In genomic region chr16:67185003-67185865, GRCh38 we compare ENCODE assay signal across 8 cellular contexts. TPM values are rescaled to one million over a fixed set of nuclear protein-coding genes. Genes with fewer than 3 reads are reported as not detected.
DNase-seq lines count a peak whose midpoint lies in the region; ATAC-seq, FAIRE-seq and TF ChIP-seq lines count a peak whose summit lies in the region.

No MANE protein-coding gene starts in this region.

- H3K27ac ChIP-seq in caudate nucleus (ENCODE audit: low read depth, low read length) (no peak overlapping the region), keratinocyte (ENCODE audit: control insufficient read depth, insufficient read depth, low read length) (no peak overlapping the region)

- H3K4me1 Mint-ChIP-seq in activated B cell treated with CpG ODN at 0.5 μM for 24 hours: peaks cover 14% of the 10 kb centered on the region

- H3K4me1 ChIP-seq in keratinocyte (ENCODE audit: control insufficient read depth, extremely low read depth, insufficient read depth, low read length): peaks cover 25% of the 10 kb centered on the region

- intact Hi-C loops in activated B cell treated with CpG ODN at 0.5 μM for 24 hours (cut with micrococcal nuclease): loop anchor here (1.0 kb wide), 3 partner anchors 168 to 231 kb away; no protein-coding TSS in a partner anchor

- H3K79me2 ChIP-seq in keratinocyte (ENCODE audit: control insufficient read depth, insufficient read depth, low read length): peaks cover 7% of the 10 kb centered on the region

- peak; percentile 84 for DNase-seq in A172 (ENCODE audit: low spot score)
- DNase-seq in NCI-H2107 (lab: John Stamatoyannopoulos, UW): peak; percentile 68
- peak; percentile 75 for DNase-seq in activated B cell treated with CpG ODN at 0.5 μM for 24 hours
- peak in 58 of 61 donors; percentile 19 to 86 (median 64) for DNase-seq in caudate nucleus (lab: John Stamatoyannopoulos, UW)
- DNase-seq in keratinocyte (ENCODE audit: low read depth, low spot score): peak; percentile 56
- peak; percentile 69 to 84 (median 82) for DNase-seq in stimulated activated CD4-positive, alpha-beta T cell treated with anti-CD3 and anti-CD28 coated beads, Interleukin-12 subunit alpha, Interleukin-12 subunit beta, amount 100 ng/mL, for 48 hours (ENCODE audit: low read depth in 2 of 3, low spot score in 1 of 3)

- H3K27me3 ChIP-seq in keratinocyte (ENCODE audit: control insufficient read depth, extremely low read depth, insufficient read depth, low read length): no peaks in the 10 kb centered on the region

- CTCF ChIA-PET in activated B cell treated with CpG ODN at 0.5 μM for 24 hours (lab: Charles Lee): interaction anchor here (0.6 to 2.1 kb wide), 11 partner anchors 8 to 290 kb away, joined by 3 to 15 read pairs (median 9); partner anchors contain the start of genes FBXL8 and TRADD

- peak overlapping the region; percentile 46 for H3K27ac Mint-ChIP-seq in activated B cell treated with CpG ODN at 0.5 μM for 24 hours

- no peak overlapping the region for H3K9ac ChIP-seq in keratinocyte (ENCODE audit: control insufficient read depth, extremely low read depth, insufficient read depth, low read length)

- peaks cover 2% of the 10 kb centered on the region for H3K9me1 ChIP-seq in keratinocyte (ENCODE audit: control insufficient read depth, extremely low read depth, insufficient read depth, low read length)

- peaks cover 8% of the 10 kb centered on the region for H3K27me3 Mint-ChIP-seq in activated B cell treated with CpG ODN at 0.5 μM for 24 hours

- dilution Hi-C loops in keratinocyte (cut with MboI; ENCODE audit: extremely low pct_ligation_motif_present, low sequenced_read_pairs): no loop called here

- TF ChIP-seq CTCF in activated B cell treated with CpG ODN at 0.5 μM for 24 hours (IDR thresholded peaks at IDR 0.05): no peak
- peak; percentile 79 to 94 (median 82) for TF ChIP-seq CTCF in keratinocyte (optimal IDR thresholded peaks at IDR 0.05 in 1 of 3, IDR thresholded peaks at IDR 0.05 in 1 of 3, conservative IDR thresholded peaks at IDR 0.05 in 1 of 3; ENCODE audit: extremely low read depth in 1 of 3, insufficient read depth in 2 of 3, low read length in 3 of 3)

- no peaks in the 10 kb centered on the region for H3K9me3 ChIP-seq in keratinocyte (ENCODE audit: control insufficient read depth, low read depth, low read length)

- H4K20me1 ChIP-seq in keratinocyte (ENCODE audit: control insufficient read depth, extremely low read depth, insufficient read depth, low read length): no peaks in the 10 kb centered on the region

- POLR2A ChIA-PET in activated B cell treated with CpG ODN at 0.5 μM for 24 hours (lab: Charles Lee): interaction anchor here (1.0 to 1.3 kb wide), 5 partner anchors 7 to 167 kb away, joined by 3 to 6 read pairs (median 4); partner anchors contain the start of genes E2F4, FBXL8, TMEM208 and TRADD

- H2AFZ ChIP-seq in keratinocyte (ENCODE audit: control insufficient read depth, low read length): no peak overlapping the region

- peak overlapping the region; percentile 73 for H3K4me2 ChIP-seq in keratinocyte (ENCODE audit: control insufficient read depth, extremely low read depth, insufficient read depth, low read depth, low read length)

- peak; percentile 72 for FAIRE-seq in keratinocyte (lab: Jason Lieb, UNC)

- no peaks in the 10 kb centered on the region for H3K36me3 ChIP-seq in keratinocyte (ENCODE audit: control insufficient read depth in 2 of 2, extremely low read depth in 1 of 2, insufficient read depth in 2 of 2, low read length in 2 of 2)

- no peaks in the 10 kb centered on the region for H3K36me3 Mint-ChIP-seq in activated B cell treated with CpG ODN at 0.5 μM for 24 hours (ENCODE audit: low read depth)

- peak; percentile 29 for ATAC-seq in GM18498 (IDR thresholded peaks at IDR 0.05; ENCODE audit: unreplicated experiment)
- ATAC-seq in activated B cell treated with CpG ODN at 0.5 μM for 24 hours (ENCODE audit: low read depth): peak; percentile 26
- ATAC-seq in HG02571 (IDR thresholded peaks at IDR 0.05; ENCODE audit: unreplicated experiment): no peak

- no peaks in the 10 kb centered on the region for H3K9me3 Mint-ChIP-seq in activated B cell treated with CpG ODN at 0.5 μM for 24 hours

- peak overlapping the region; percentile 85 for H3K4me3 Mint-ChIP-seq in activated B cell treated with CpG ODN at 0.5 μM for 24 hours

- H3K4me3 ChIP-seq in keratinocyte (ENCODE audit: control insufficient read depth in 2 of 3, extremely low read depth in 1 of 3, insufficient read depth in 2 of 3, low read depth in 1 of 3, low read length in 3 of 3): no peak overlapping the region

RNA-seq across cellular contexts. Expression of gene MATCAP1, which starts 1.5 kb away (rescaled TPM):
- 15.6 and 17.5 TPM in 2 replicates for total RNA-seq in A172 (2014; rRNA removed; shearing (Covaris generic))
- total RNA-seq in activated B cell treated with CpG ODN at 0.5 μM for 24 hours: 10.6 and 18.7 TPM in 2 replicates
- 9.0 to 15.0 TPM (median 13.3 TPM) in 3 replicates for polyA plus RNA-seq in keratinocyte
- polyA plus RNA-seq in keratinocyte (2011; ENCODE audit: low read depth): 3.7 TPM
- polyA plus RNA-seq in keratinocyte (2011; cell fraction: cytosol; rRNA removed): 2.6 and 4.5 TPM in 2 replicates
- 44.9 and 60.2 TPM in 2 replicates for polyA plus RNA-seq in keratinocyte (2011; cell fraction: nucleus; rRNA removed)
- 6.1 and 7.2 TPM in 2 replicates for polyA plus RNA-seq in keratinocyte (2012; ENCODE audit: low replicate concordance)
- 5.7 to 13.2 TPM (median 11.8 TPM) in 3 replicates for polyA minus RNA-seq in keratinocyte
- 6.5 TPM for polyA minus RNA-seq in keratinocyte (2011; cell fraction: cytosol; rRNA and poly(A)+ RNA removed)
- 15.9 and 20.0 TPM in 2 replicates for polyA minus RNA-seq in keratinocyte (2011; cell fraction: nucleus; rRNA and poly(A)+ RNA removed)

RNA-seq across cellular contexts. Expression of gene EXOC3L1, which starts 4.7 kb away (rescaled TPM):
- total RNA-seq in A172 (2014; rRNA removed; shearing (Covaris generic)): 0.12 and 0.50 TPM in 2 replicates
- not detected in 2 replicates for total RNA-seq in activated B cell treated with CpG ODN at 0.5 μM for 24 hours
- polyA plus RNA-seq in keratinocyte: not detected in 3 replicates
- not detected for polyA plus RNA-seq in keratinocyte (2011; ENCODE audit: low read depth)
- polyA plus RNA-seq in keratinocyte (2011; cell fraction: cytosol; rRNA removed): not detected in 2 replicates
- not detected in 2 replicates for polyA plus RNA-seq in keratinocyte (2011; cell fraction: nucleus; rRNA removed)
- polyA plus RNA-seq in keratinocyte (2012; ENCODE audit: low replicate concordance): 0.05 and 0.21 TPM in 2 replicates
- not detected in 3 replicates for polyA minus RNA-seq in keratinocyte
- not detected for polyA minus RNA-seq in keratinocyte (2011; cell fraction: cytosol; rRNA and poly(A)+ RNA removed)
- polyA minus RNA-seq in keratinocyte (2011; cell fraction: nucleus; rRNA and poly(A)+ RNA removed): not detected in 2 replicates

RNA-seq across cellular contexts. Expression of gene E2F4, which starts 6.7 kb away (rescaled TPM):
- total RNA-seq in A172 (2014; rRNA removed; shearing (Covaris generic)): 99.6 and 115 TPM in 2 replicates
- 117 and 128 TPM in 2 replicates for total RNA-seq in activated B cell treated with CpG ODN at 0.5 μM for 24 hours
- polyA plus RNA-seq in keratinocyte: 64.7 to 97.7 TPM (median 74.8 TPM) in 3 replicates
- polyA plus RNA-seq in keratinocyte (2011; ENCODE audit: low read depth): 52.9 TPM
- polyA plus RNA-seq in keratinocyte (2011; cell fraction: cytosol; rRNA removed): 39.3 and 55.7 TPM in 2 replicates
- polyA plus RNA-seq in keratinocyte (2011; cell fraction: nucleus; rRNA removed): 202 and 214 TPM in 2 replicates
- 40.1 and 54.6 TPM in 2 replicates for polyA plus RNA-seq in keratinocyte (2012; ENCODE audit: low replicate concordance)
- polyA minus RNA-seq in keratinocyte: 76.7 to 122 TPM (median 88.0 TPM) in 3 replicates
- polyA minus RNA-seq in keratinocyte (2011; cell fraction: cytosol; rRNA and poly(A)+ RNA removed): 77.1 TPM
- polyA minus RNA-seq in keratinocyte (2011; cell fraction: nucleus; rRNA and poly(A)+ RNA removed): 36.3 and 37.2 TPM in 2 replicates

RNA-seq across cellular contexts. Expression of gene ELMO3, which starts 13.7 kb away (rescaled TPM):
- total RNA-seq in A172 (2014; rRNA removed; shearing (Covaris generic)): 0.24 and 0.48 TPM in 2 replicates
- 6.8 and 6.9 TPM in 2 replicates for total RNA-seq in activated B cell treated with CpG ODN at 0.5 μM for 24 hours
- 21.0 to 38.7 TPM (median 23.4 TPM) in 3 replicates for polyA plus RNA-seq in keratinocyte
- 7.2 TPM for polyA plus RNA-seq in keratinocyte (2011; ENCODE audit: low read depth)
- polyA plus RNA-seq in keratinocyte (2011; cell fraction: cytosol; rRNA removed): 10.4 and 26.3 TPM in 2 replicates
- polyA plus RNA-seq in keratinocyte (2011; cell fraction: nucleus; rRNA removed): 37.7 and 52.4 TPM in 2 replicates
- polyA plus RNA-seq in keratinocyte (2012; ENCODE audit: low replicate concordance): 21.4 and 27.8 TPM in 2 replicates
- polyA minus RNA-seq in keratinocyte: 17.3 to 29.4 TPM (median 24.9 TPM) in 3 replicates
- polyA minus RNA-seq in keratinocyte (2011; cell fraction: cytosol; rRNA and poly(A)+ RNA removed): 42.6 TPM
- polyA minus RNA-seq in keratinocyte (2011; cell fraction: nucleus; rRNA and poly(A)+ RNA removed): 24.1 and 26.5 TPM in 2 replicates

RNA-seq across cellular contexts. Expression of gene NOL3, which starts 14.9 kb away (rescaled TPM):
- total RNA-seq in A172 (2014; rRNA removed; shearing (Covaris generic)): 11.2 and 19.6 TPM in 2 replicates
- 0.64 and 0.91 TPM in 2 replicates for total RNA-seq in activated B cell treated with CpG ODN at 0.5 μM for 24 hours
- polyA plus RNA-seq in keratinocyte: 10.5 to 18.1 TPM (median 16.8 TPM) in 3 replicates
- polyA plus RNA-seq in keratinocyte (2011; ENCODE audit: low read depth): 21.7 TPM
- 7.2 and 11.5 TPM in 2 replicates for polyA plus RNA-seq in keratinocyte (2011; cell fraction: cytosol; rRNA removed)
- polyA plus RNA-seq in keratinocyte (2011; cell fraction: nucleus; rRNA removed): 55.7 and 63.3 TPM in 2 replicates
- 15.0 and 33.9 TPM in 2 replicates for polyA plus RNA-seq in keratinocyte (2012; ENCODE audit: low replicate concordance)
- polyA minus RNA-seq in keratinocyte: 4.8 to 13.2 TPM (median 7.5 TPM) in 3 replicates
- polyA minus RNA-seq in keratinocyte (2011; cell fraction: cytosol; rRNA and poly(A)+ RNA removed): 8.4 TPM
- 4.7 and 6.0 TPM in 2 replicates for polyA minus RNA-seq in keratinocyte (2011; cell fraction: nucleus; rRNA and poly(A)+ RNA removed)
